Comparison of ENCODE assay signal across 18 cellular contexts in genomic region chr17:80704894-80705293, GRCh38.
A peak's percentile ranks its signal among the peaks of the same experiment; 100 is the strongest.
DNase-seq lines count a peak whose midpoint lies in the region; ATAC-seq, FAIRE-seq and TF ChIP-seq lines count a peak whose summit lies in the region.
"Had no signal": no experiment of that assay in that cellular context is flagged by ENCODE, and none has a peak within 500 bp of the region (broad histone marks: within the 10 kb centered on the region; RNA-seq: fewer than 3 reads in every experiment).

No MANE protein-coding gene starts in this region.

- H4K5ac ChIP-seq in H1 (ENCODE audit: insufficient read length, low read depth, low read length): no peak overlapping the region

- H2BK12ac ChIP-seq in H1 (ENCODE audit: low read depth, low read length): no peak overlapping the region

- H2BK20ac ChIP-seq in H1 (ENCODE audit: low read length): no peak overlapping the region

- WGBS in H1 (ENCODE audit: extremely low coverage in 1 of 2, insufficient coverage in 1 of 2, insufficient read length in 1 of 2, insufficient replicate concordance in 2 of 2, low coverage in 1 of 2, low lambda C conversion rate in 2 of 2, missing lambda C conversion rate in 1 of 2), 2 experiments: 88% methylated on average over 12 of the region's 13 CpGs; no CpG with 5 or more reads in 1 of the 2 experiments

- no peak for TF ChIP-seq RAD21 in H1 (IDR thresholded peaks at IDR 0.05 in 1 of 2, conservative IDR thresholded peaks at IDR 0.05 in 1 of 2; ENCODE audit: low read depth in 2 of 2, low read length in 2 of 2)

- DNase-seq in natural killer cell (no peak), HFFc6 (no peak), H1 (ENCODE audit: low read depth in 1 of 2, low spot score in 2 of 2) (no peak), NCI-H2107 treated with DMSO at 0.1 percent for 48 hours (lab: John Stamatoyannopoulos, UW; ENCODE audit: unreplicated experiment) (no peak)
- DNase-seq in natural killer cell treated with Interleukin-12 subunit alpha and Interleukin-12 subunit beta and Interleukin-15 and Interleukin-18, amount 100 ng/mL, for 72 hours (ENCODE audit: low spot score): no peak
- DNase-seq: activated naive CD4-positive, alpha-beta T cell treated with anti-CD3 and anti-CD28 coated beads for 36 hours; DMS79 treated with DMSO at 0.1 percent for 48 hours; endodermal cell; GOT3; NCI-H1930; NCI-H446 treated with DMSO at 0.1 percent for 48 hours; NK-92 treated with Interleukin-12 subunit alpha and Interleukin-12 subunit beta, amount 100 ng/mL, for 24 hours; stimulated activated CD4-positive, alpha-beta T cell treated with anti-CD3 and anti-CD28 coated beads, Interleukin-2, amount 100 ng/mL, for 48 hours had no signal

- H2AFZ ChIP-seq in H1 (ENCODE audit: low read length): no peak overlapping the region

- no peak overlapping the region for H3K56ac ChIP-seq in H1 (replicated peaks; ENCODE audit: insufficient read length, low read depth, low read length)

- no peak overlapping the region for H3K23ac ChIP-seq in H1 (ENCODE audit: insufficient read length)

- H3K36me3 Mint-ChIP-seq in natural killer cell (no peaks in the 10 kb centered on the region), HFFc6 (ENCODE audit: low read depth) (peaks cover 22% of the 10 kb centered on the region; the same call in 1 of the 2 replicates)
- H3K36me3 Mint-ChIP-seq in natural killer cell treated with Interleukin-12 subunit alpha and Interleukin-12 subunit beta and Interleukin-15 and Interleukin-18, amount 100 ng/mL, for 72 hours: peaks cover 10% of the 10 kb centered on the region

- H4K91ac ChIP-seq in H1 (replicated peaks; ENCODE audit: insufficient read length, low read length): no peak overlapping the region

- no peak overlapping the region for H3K27ac ChIP-seq in H1 (ENCODE audit: low read depth, low read length)
- H3K27ac ChIP-seq: vagina had no signal

- FAIRE-seq in H1 (lab: Jason Lieb, UNC): no peak
- FAIRE-seq: islet of Langerhans had no signal

- peaks cover 0 to 3% of the 10 kb centered on the region in 2 experiments for H4K20me1 ChIP-seq in H1 (replicated peaks in 1 of 2; ENCODE audit: control insufficient read depth in 1 of 2, insufficient read depth in 2 of 2, low read length in 2 of 2)

- H3K4me1 ChIP-seq in H1 (replicated peaks in 1 of 4; ENCODE audit: control insufficient read depth in 3 of 4, insufficient read depth in 4 of 4, low read length in 3 of 4): peaks cover 3 to 20% (median 5%) of the 10 kb centered on the region in 4 experiments
- H3K4me1 ChIP-seq: vagina had no signal

- H3K27me3 Mint-ChIP-seq in natural killer cell (ENCODE audit: low read depth in 2 of 2) (no peaks in the 10 kb centered on the region), HFFc6 (ENCODE audit: insufficient read depth) (peaks cover under 1% of the 10 kb centered on the region; the same call in 1 of the 2 replicates)
- no peaks in the 10 kb centered on the region for H3K27me3 Mint-ChIP-seq in natural killer cell treated with Interleukin-12 subunit alpha and Interleukin-12 subunit beta and Interleukin-15 and Interleukin-18, amount 100 ng/mL, for 72 hours

- H3K4me1 Mint-ChIP-seq in natural killer cell (peaks cover 76 to 84% of the 10 kb centered on the region in 2 donors), HFFc6 (ENCODE audit: low read depth) (peaks cover 31% of the 10 kb centered on the region)
- H3K4me1 Mint-ChIP-seq in natural killer cell treated with Interleukin-12 subunit alpha and Interleukin-12 subunit beta and Interleukin-15 and Interleukin-18, amount 100 ng/mL, for 72 hours (ENCODE audit: low read depth in 2 of 2): peaks cover 47 to 72% of the 10 kb centered on the region in 2 donors

- no peak overlapping the region for H3K4me2 ChIP-seq in H1 (ENCODE audit: insufficient read depth in 1 of 2, low read depth in 2 of 2, low read length in 2 of 2)

- ATAC-seq in natural killer cell: no peak
- no peak for ATAC-seq in natural killer cell treated with Interleukin-12 subunit alpha and Interleukin-12 subunit beta and Interleukin-15 and Interleukin-18, amount 100 ng/mL, for 72 hours
- no peak for ATAC-seq in HG03469 (IDR thresholded peaks at IDR 0.05; ENCODE audit: unreplicated experiment)
- ATAC-seq in GM21619 (IDR thresholded peaks at IDR 0.05; ENCODE audit: unreplicated experiment): no peak

- H3K9me3 ChIP-seq in H1 (ENCODE audit: insufficient read depth in 2 of 2, low read depth in 1 of 2, low read length in 1 of 2): no peaks in the 10 kb centered on the region; a peak in 1 of 4 replicates
- H3K9me3 ChIP-seq: vagina had no signal

- H3K9me3 Mint-ChIP-seq in natural killer cell (peaks cover 7% of the 10 kb centered on the region in 2 donors), HFFc6 (peaks cover 3% of the 10 kb centered on the region; the same call in 1 of the 2 replicates)
- peaks cover 8% of the 10 kb centered on the region for H3K9me3 Mint-ChIP-seq in natural killer cell treated with Interleukin-12 subunit alpha and Interleukin-12 subunit beta and Interleukin-15 and Interleukin-18, amount 100 ng/mL, for 72 hours
- H3K9me3 Mint-ChIP-seq: endodermal cell had no signal

- no peak overlapping the region for H3K9ac ChIP-seq in H1 (replicated peaks in 1 of 4; ENCODE audit: extremely low read depth in 1 of 4, low read depth in 3 of 4, low read length in 3 of 4)

- CTCF ChIA-PET in H1 (lab: Charles Lee; ENCODE audit: partially characterized antibody): interaction anchor here (0.6 to 1.2 kb wide), 4 partner anchors 15 to 194 kb away, joined by 3 to 5 read pairs (median 3); no protein-coding TSS in a partner anchor

- TF ChIP-seq CTCF in natural killer cell (IDR thresholded peaks at IDR 0.05) (no peak), HFFc6 (IDR thresholded peaks at IDR 0.05) (no peak), H1 (IDR thresholded peaks at IDR 0.05; ENCODE audit: control extremely low read depth in 1 of 3, insufficient read depth in 1 of 3, low read depth in 1 of 3, low read length in 3 of 3) (no peak)

- H3K27me3 ChIP-seq in H1 (replicated peaks in 1 of 4; ENCODE audit: control insufficient read depth in 3 of 4, extremely low read depth in 1 of 4, insufficient read depth in 3 of 4, low read length in 3 of 4): no peaks in the 10 kb centered on the region
- H3K27me3 ChIP-seq: vagina had no signal

- no peak for TF ChIP-seq POLR2A in H1 (IDR thresholded peaks at IDR 0.05; ENCODE audit: control extremely low read depth in 1 of 2, low read depth in 2 of 2, low read length in 2 of 2)

- POLR2A ChIA-PET in H1 (lab: Charles Lee; ENCODE audit: partially characterized antibody): no interaction called here

- H2AK5ac ChIP-seq in H1 (ENCODE audit: low read depth, low read length): no peak overlapping the region

- H3K4me3 Mint-ChIP-seq in natural killer cell (no peak overlapping the region), HFFc6 (no peak overlapping the region)
- no peak overlapping the region for H3K4me3 Mint-ChIP-seq in natural killer cell treated with Interleukin-12 subunit alpha and Interleukin-12 subunit beta and Interleukin-15 and Interleukin-18, amount 100 ng/mL, for 72 hours
- H3K4me3 Mint-ChIP-seq: activated naive CD4-positive, alpha-beta T cell treated with anti-CD3 and anti-CD28 coated beads for 36 hours; endodermal cell had no signal

- peak overlapping the region; percentile 55; the same call in 1 of the 2 replicates for H2BK5ac ChIP-seq in H1 (ENCODE audit: low read depth, low read length)

- no peak for TF ChIP-seq EP300 in H1 (IDR thresholded peaks at IDR 0.05; ENCODE audit: borderline replicate concordance in 1 of 2, low read depth in 2 of 2, low read length in 2 of 2)

- H2BK15ac ChIP-seq in H1 (ENCODE audit: low read length): 0 out of 2 replicates have a peak overlapping the region, but pooled peaks have one; percentile 47

- H3K79me1 ChIP-seq in H1 (ENCODE audit: low read depth, low read length): peaks cover 8% of the 10 kb centered on the region; the same call in 1 of the 2 replicates

- H3K27ac Mint-ChIP-seq in natural killer cell (peak overlapping the region; percentile 54 to 78), HFFc6 (peak overlapping the region; percentile 52)
- H3K27ac Mint-ChIP-seq in natural killer cell treated with Interleukin-12 subunit alpha and Interleukin-12 subunit beta and Interleukin-15 and Interleukin-18, amount 100 ng/mL, for 72 hours: peak overlapping the region in 1 of 2 donors; percentile 65
- H3K27ac Mint-ChIP-seq: endodermal cell had no signal

- H3K14ac ChIP-seq in H1 (ENCODE audit: insufficient read length): no peak overlapping the region

- H4K8ac ChIP-seq in H1 (ENCODE audit: extremely low read depth, insufficient read depth, low read length): no peak overlapping the region

- intact Hi-C loops in natural killer cell (cut with micrococcal nuclease): no loop called here

- no peaks in the 10 kb centered on the region for H3K36me3 ChIP-seq in H1 (ENCODE audit: control insufficient read depth in 2 of 4, insufficient read depth in 4 of 4, low read length in 3 of 4)
- H3K36me3 ChIP-seq: vagina had no signal

- H2BK120ac ChIP-seq in H1 (replicated peaks; ENCODE audit: low read depth, low read length): no peak overlapping the region

- no peak overlapping the region for H3K4ac ChIP-seq in H1 (replicated peaks; ENCODE audit: insufficient read length, low read depth, low read length)

- H3K18ac ChIP-seq in H1 (ENCODE audit: extremely low read depth, low read length): no peak overlapping the region

- peaks cover 10% of the 10 kb centered on the region; the same call in 1 of the 2 replicates for H3K23me2 ChIP-seq in H1 (ENCODE audit: low read depth, low read length)

- H3K79me2 ChIP-seq in H1 (ENCODE audit: control insufficient read depth in 1 of 2, insufficient read depth in 2 of 2, low read length in 2 of 2): peaks cover 0 to 20% of the 10 kb centered on the region in 2 experiments; a peak in 2 of 4 replicates

- no peak overlapping the region for H3K4me3 ChIP-seq in H1 (ENCODE audit: extremely low read depth in 1 of 4, insufficient read depth in 2 of 4, low read depth in 3 of 4, low read length in 4 of 4)
- H3K4me3 ChIP-seq: lung, vagina had no signal

TF ChIP-seq in H1, 55 proteins besides CTCF, POLR2A, EP300 and RAD21 (continues in another document):
- no peak for TF ChIP-seq SIRT6 (IDR thresholded peaks at IDR 0.05; ENCODE audit: low read length)
- no peak for TF ChIP-seq CBX5 (IDR thresholded peaks at IDR 0.05; ENCODE audit: low read depth, low read length)
- no peak for TF ChIP-seq E2F6 (IDR thresholded peaks at IDR 0.05)
- no peak for TF ChIP-seq KDM5A (IDR thresholded peaks at IDR 0.05; ENCODE audit: low read length)
- TF ChIP-seq GTF2F1 (IDR thresholded peaks at IDR 0.05; ENCODE audit: borderline replicate concordance, low read depth, low read length): no peak
- no peak for TF ChIP-seq EGR1 (IDR thresholded peaks at IDR 0.05; ENCODE audit: borderline replicate concordance, low read depth, low read length)
- TF ChIP-seq CTBP2 (IDR thresholded peaks at IDR 0.05; ENCODE audit: borderline replicate concordance, insufficient read depth, insufficient read length, low read length): no peak
- no peak for TF ChIP-seq KDM4A (IDR thresholded peaks at IDR 0.05; ENCODE audit: low read depth, low read length, severe bottlenecking)
